Comparison of ENCODE assay signal across 11 cellular contexts in genomic region chr7:5635461-5636445, GRCh38. TPM values are rescaled to one million over a fixed set of nuclear protein-coding genes. Genes with fewer than 3 reads are reported as not detected.
A peak's percentile ranks its signal among the peaks of the same experiment; 100 is the strongest.
DNase-seq lines count a peak whose midpoint lies in the region; ATAC-seq and TF ChIP-seq lines count a peak whose summit lies in the region.
"Had no signal": no experiment of that assay in that cellular context is flagged by ENCODE, and none has a peak within 500 bp of the region (broad histone marks: within the 10 kb centered on the region; RNA-seq: fewer than 3 reads in every experiment).

No MANE protein-coding gene starts in this region.

- peak; percentile 54 for ATAC-seq in mucosa of descending colon
- ATAC-seq in upper lobe of right lung = no peak
- no peak for ATAC-seq in HG02678 (IDR thresholded peaks at IDR 0.05; ENCODE audit: unreplicated experiment)

- 72 to 80% methylated on average over 12 of the region's 12 CpGs for WGBS in ectodermal cell, 2 experiments

- TF ChIP-seq CTCF in breast epithelium (IDR thresholded peaks at IDR 0.05) = no peak
- no peak for TF ChIP-seq CTCF in MCF 10A (IDR thresholded peaks at IDR 0.05; ENCODE audit: unreplicated experiment)
- no peak for TF ChIP-seq CTCF in mucosa of descending colon (IDR thresholded peaks at IDR 0.05)
- TF ChIP-seq CTCF in upper lobe of right lung (IDR thresholded peaks at IDR 0.05) = no peak

- no peaks in the 10 kb centered on the region for H3K9me3 ChIP-seq in breast epithelium
- no peaks in the 10 kb centered on the region for H3K9me3 ChIP-seq in ectodermal cell (ENCODE audit: control insufficient read depth, low read length)
- no peaks in the 10 kb centered on the region for H3K9me3 ChIP-seq in mucosa of descending colon
- H3K9me3 ChIP-seq in upper lobe of right lung = no peaks in the 10 kb centered on the region
- H3K9me3 ChIP-seq: adrenal gland had no signal

- H3K4me1 ChIP-seq in breast epithelium = peaks cover 19 to 28% of the 10 kb centered on the region in 2 donors
- H3K4me1 ChIP-seq in ectodermal cell (ENCODE audit: control insufficient read depth, insufficient read depth, low read length) = peaks cover 51% of the 10 kb centered on the region
- peaks cover 35% of the 10 kb centered on the region for H3K4me1 ChIP-seq in mucosa of descending colon (ENCODE audit: low read depth)
- peaks cover 42% of the 10 kb centered on the region for H3K4me1 ChIP-seq in upper lobe of right lung

- DNase-seq in breast epithelium (ENCODE audit: low spot score in 2 of 2) = peak in 1 of 2 donors; percentile 39
- DNase-seq in MCF 10A (ENCODE audit: unreplicated experiment) = no peak
- no peak for DNase-seq in mucosa of descending colon
- DNase-seq in upper lobe of right lung = peak; percentile 28
- DNase-seq in AG08395 (ENCODE audit: low spot score) = no peak
- no peak for DNase-seq in NCI-H1930 (lab: John Stamatoyannopoulos, UW)
- DNase-seq: activated CD4-positive, CD25-positive, alpha-beta regulatory T cell; adrenal gland; AML-193 had no signal

- H3K27me3 ChIP-seq in breast epithelium = no peaks in the 10 kb centered on the region
- H3K27me3 ChIP-seq in ectodermal cell (ENCODE audit: control insufficient read depth, insufficient read depth, low read length, poor library complexity, severe bottlenecking) = no peaks in the 10 kb centered on the region
- no peaks in the 10 kb centered on the region for H3K27me3 ChIP-seq in upper lobe of right lung
- H3K27me3 ChIP-seq: adrenal gland had no signal

- no peak overlapping the region for H3K27ac Mint-ChIP-seq in MCF 10A (ENCODE audit: low read depth, unreplicated experiment)

- no peaks in the 10 kb centered on the region for H3K36me3 ChIP-seq in breast epithelium
- H3K36me3 ChIP-seq in ectodermal cell (ENCODE audit: control insufficient read depth, insufficient read depth, low read length) = no peaks in the 10 kb centered on the region
- H3K36me3 ChIP-seq in mucosa of descending colon (ENCODE audit: low read depth) = no peaks in the 10 kb centered on the region
- peaks cover 44% of the 10 kb centered on the region for H3K36me3 ChIP-seq in upper lobe of right lung

- TF ChIP-seq POLR2A in breast epithelium (IDR thresholded peaks at IDR 0.05) = no peak

- H3K27ac ChIP-seq in breast epithelium = peak overlapping the region; percentile 72 to 78
- peak overlapping the region; percentile 89 for H3K27ac ChIP-seq in ectodermal cell (ENCODE audit: insufficient read depth, low read depth, low read length, poor library complexity, severe bottlenecking)
- H3K27ac ChIP-seq in upper lobe of right lung = no peak overlapping the region

- peaks cover 40% of the 10 kb centered on the region for H3K36me3 Mint-ChIP-seq in MCF 10A (ENCODE audit: insufficient read depth, unreplicated experiment)

- no peaks in the 10 kb centered on the region for H3K27me3 Mint-ChIP-seq in MCF 10A (ENCODE audit: insufficient read depth, unreplicated experiment)

- no peaks in the 10 kb centered on the region for H3K9me3 Mint-ChIP-seq in MCF 10A (ENCODE audit: unreplicated experiment)

- POLR2A ChIA-PET in MCF 10A (lab: Yijun Ruan, JAX) = interaction anchor here (0.7 to 1.5 kb wide), 3 partner anchors 10 to 115 kb away, joined by 3 to 7 read pairs (median 4); no protein-coding TSS in a partner anchor

- H3K4me3 Mint-ChIP-seq in MCF 10A (ENCODE audit: unreplicated experiment) = no peak overlapping the region

- BruUV-seq in MCF 10A (replicated peaks; lab: Mats Ljungman, UMichigan) = no TSS peak

- peak overlapping the region in 2 of 3 donors; percentile 1 to 8 for H3K4me3 ChIP-seq in breast epithelium
- no peak overlapping the region for H3K4me3 ChIP-seq in ectodermal cell (ENCODE audit: insufficient read depth, low read depth, low read length)
- H3K4me3 ChIP-seq in mucosa of descending colon = no peak overlapping the region
- no peak overlapping the region for H3K4me3 ChIP-seq in upper lobe of right lung
- H3K4me3 ChIP-seq: adrenal gland had no signal

- intact Hi-C loops in breast epithelium (cut with DNase I; ENCODE audit: low total_unique reads) = no loop called here
- intact Hi-C loops in MCF 10A (cut with micrococcal nuclease) = no loop called here
- intact Hi-C loops in mucosa of descending colon (cut with DNase I, micrococcal nuclease) = no loop called here
- intact Hi-C loops in upper lobe of right lung (cut with DNase I) = no loop called here

- H3K4me1 Mint-ChIP-seq in MCF 10A (ENCODE audit: insufficient read depth, unreplicated experiment) = peaks cover 22% of the 10 kb centered on the region

- CTCF ChIA-PET in MCF 10A (lab: Yijun Ruan, JAX) = interaction anchor here (1.5 kb wide), 1 partner anchor 30 kb away, joined by 4 read pairs; no protein-coding TSS in a partner anchor

RNA-seq across cellular contexts. Expression of gene FSCN1, which starts 43.1 kb away (rescaled TPM):
- total RNA-seq in breast epithelium (10 to 100 TPM; 17.9 to 24.9 (median 22.9) TPM), MCF 10A (2022) (148 and 169 TPM in 2 replicates), mucosa of descending colon (10 to 100 TPM in 2 of 3 donors, 1 to 10 TPM in 1; 5.5 to 17.3 (median 12.7) TPM), upper lobe of right lung (52.5 TPM)
- 319 TPM for polyA plus RNA-seq in ectodermal cell (2013, experiment 1 of 4)
- polyA plus RNA-seq in ectodermal cell (2013, experiment 2 of 4) = 320 TPM
- polyA plus RNA-seq in ectodermal cell (2013, experiment 3 of 4) = 236 TPM
- 242 TPM for polyA plus RNA-seq in ectodermal cell (2013, experiment 4 of 4)

Comparison
In these comparisons a context has a peak if more than half of its experiments do, and no peak if none do; other contexts are left out.
1. H3K4me3 ChIP-seq: peak in breast epithelium (2 of 3); none in ectodermal cell (single experiment), mucosa of descending colon (single experiment) and upper lobe of right lung (single experiment).